8 cellular contexts compared by ENCODE assay signal in the genomic region with DNA sequence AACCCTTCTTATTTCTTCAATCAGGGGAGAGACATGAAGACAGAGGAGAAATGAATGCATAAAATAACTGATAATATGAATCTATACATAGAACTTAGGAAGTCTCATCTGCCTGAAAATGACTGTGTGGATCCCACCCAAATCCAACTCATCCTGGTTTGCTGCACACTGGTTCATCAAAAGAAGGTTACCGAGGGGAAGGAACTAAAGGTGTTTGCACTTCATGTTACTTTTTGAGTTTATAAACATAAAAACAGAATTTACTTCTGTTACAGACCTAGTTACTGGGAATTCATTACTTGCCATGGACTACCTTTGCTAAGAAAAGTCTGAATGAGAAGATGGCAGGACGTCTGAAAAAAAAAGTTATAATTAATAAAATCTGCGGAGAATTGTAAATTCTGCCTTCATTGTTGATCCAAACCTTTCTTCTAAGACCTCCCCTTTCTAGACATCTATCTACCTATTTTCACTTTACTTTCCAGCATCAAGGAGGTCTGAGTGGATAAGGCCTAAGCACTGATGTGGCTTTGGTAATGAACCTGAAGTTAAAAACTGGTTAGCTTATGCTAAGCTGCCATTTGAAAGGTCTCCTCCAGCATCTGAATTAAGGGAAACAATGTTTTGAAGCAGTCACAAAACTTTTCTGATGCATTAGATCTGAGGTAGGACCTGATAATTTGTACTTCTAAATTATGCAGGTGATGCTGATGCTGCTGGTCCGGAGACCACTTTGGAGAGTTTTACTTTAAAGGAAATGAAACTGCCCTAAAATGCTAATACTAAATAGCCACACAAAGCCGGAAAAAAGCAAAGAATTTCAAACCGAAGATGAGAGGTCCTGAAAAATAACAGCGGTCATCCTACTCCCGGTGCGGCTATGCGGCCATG.
DNase-seq lines count a peak whose midpoint lies in the region; ATAC-seq and TF ChIP-seq lines count a peak whose summit lies in the region.

No MANE protein-coding gene starts in this region.

- peak overlapping the region; percentile 96 for H3K4me3 Mint-ChIP-seq in neural progenitor cell

- H3K36me3 Mint-ChIP-seq in neural progenitor cell, result peaks cover 3% of the 10 kb centered on the region

- H3K27ac ChIP-seq in colonic mucosa, result peak overlapping the region; percentile 97
- H3K27ac ChIP-seq in neural progenitor cell, result no peak overlapping the region

- DNase-seq in Jurkat, Clone E6-1 (ENCODE audit: low read depth, low spot score), result no peak
- DNase-seq in colonic mucosa (no peak), neural progenitor cell (ENCODE audit: low spot score) (no peak), epidermal melanocyte (ENCODE audit: insufficient read length, low spot score) (no peak)

- no peaks in the 10 kb centered on the region for H4K20me1 ChIP-seq in neural progenitor cell (ENCODE audit: low read depth)

- peaks cover 42% of the 10 kb centered on the region for H3F3A ChIP-seq in neural progenitor cell (ENCODE audit: low read depth)

- H3K9ac ChIP-seq in colonic mucosa (ENCODE audit: low read depth in 2 of 2, low read length in 2 of 2), result peak overlapping the region; percentile 79 to 95
- no peak overlapping the region for H3K9ac ChIP-seq in neural progenitor cell

- H3K4me1 ChIP-seq in colonic mucosa, result peaks cover 7% of the 10 kb centered on the region
- H3K4me1 ChIP-seq in neural progenitor cell, result peaks cover 6% of the 10 kb centered on the region

- no peak overlapping the region for H3K27ac Mint-ChIP-seq in neural progenitor cell

- no peak for TF ChIP-seq CTCF in colonic mucosa (IDR thresholded peaks at IDR 0.05)
- no peak for TF ChIP-seq CTCF in neural progenitor cell (IDR thresholded peaks at IDR 0.05)

- peak; percentile 5 for ATAC-seq in GM19023 (IDR thresholded peaks at IDR 0.05; ENCODE audit: unreplicated experiment)
- no peak for ATAC-seq in GM18861 (IDR thresholded peaks at IDR 0.05; ENCODE audit: unreplicated experiment)
- no peak for ATAC-seq in HG02623 (IDR thresholded peaks at IDR 0.05; ENCODE audit: unreplicated experiment)
- ATAC-seq in HG02642 (IDR thresholded peaks at IDR 0.05; ENCODE audit: poor library complexity, unreplicated experiment), result no peak

- H3K27me3 ChIP-seq in colonic mucosa (no peaks in the 10 kb centered on the region), neural progenitor cell (no peaks in the 10 kb centered on the region)

- intact Hi-C loops in colonic mucosa (cut with DNase I), result no loop called here

- H3K36me3 ChIP-seq in colonic mucosa (no peaks in the 10 kb centered on the region), neural progenitor cell (no peaks in the 10 kb centered on the region)

- peak overlapping the region; percentile 8 for H2AFZ ChIP-seq in neural progenitor cell (replicated peaks)

- H3K9me3 ChIP-seq in colonic mucosa, result no peaks in the 10 kb centered on the region
- no peaks in the 10 kb centered on the region for H3K9me3 ChIP-seq in neural progenitor cell (ENCODE audit: low read depth)

- H3K9me3 Mint-ChIP-seq in neural progenitor cell, result no peaks in the 10 kb centered on the region

- H3K27me3 Mint-ChIP-seq in neural progenitor cell (ENCODE audit: insufficient read depth, low read depth), result peaks cover 7% of the 10 kb centered on the region

- H3K79me2 ChIP-seq in neural progenitor cell (ENCODE audit: low read depth), result peaks cover 27% of the 10 kb centered on the region

- H3K4me3 ChIP-seq in Jurkat, Clone E6-1 (ENCODE audit: low read length), result peak overlapping the region; percentile 60
- peak overlapping the region; percentile 54 for H3K4me3 ChIP-seq in colonic mucosa
- H3K4me3 ChIP-seq in neural progenitor cell, result peak overlapping the region; percentile 76

- peak overlapping the region; percentile 84 for H3K4me2 ChIP-seq in neural progenitor cell

- peaks cover 30% of the 10 kb centered on the region for H3K4me1 Mint-ChIP-seq in neural progenitor cell
